In genomic region chr20:2759603-2760360, GRCh38 we compare ENCODE assay signal across 2 cellular contexts.
A peak's percentile ranks its signal among the peaks of the same experiment; 100 is the strongest.
TF ChIP-seq lines count a peak whose summit lies in the region.

No MANE protein-coding gene starts in this region.

TF ChIP-seq in HEK293, 187 proteins besides CTCF, POLR2A, EP300 and RAD21:
- TF ChIP-seq ZNF394 (tag by site-specific recombination; IDR thresholded peaks at IDR 0.05; ENCODE audit: borderline replicate concordance), result no peak
- TF ChIP-seq ZNF561 (tag by site-specific recombination; IDR thresholded peaks at IDR 0.05; ENCODE audit: borderline replicate concordance), result no peak
- 0 out of 2 replicates have a peak, but pooled peaks have one; percentile 15 for TF ChIP-seq GLIS2 (tag by site-specific recombination; IDR thresholded peaks at IDR 0.05)
- 0 out of 2 replicates have a peak, but pooled peaks have one; percentile 37 for TF ChIP-seq GLIS1 (tag by site-specific recombination; IDR thresholded peaks at IDR 0.05)

TF ChIP-seq in H1, 55 proteins besides CTCF, POLR2A, EP300 and RAD21:
- peak; percentile 13 for TF ChIP-seq EZH2 (IDR thresholded peaks at IDR 0.05; ENCODE audit: low read depth, low read length, severe bottlenecking)
- 0 out of 2 replicates have a peak, but pooled peaks have one; percentile 18 for TF ChIP-seq BACH1 (IDR thresholded peaks at IDR 0.05; ENCODE audit: low read length)
- no peak for TF ChIP-seq HDAC6 (IDR thresholded peaks at IDR 0.05; ENCODE audit: low read depth, low read length)
